In the genomic region with DNA sequence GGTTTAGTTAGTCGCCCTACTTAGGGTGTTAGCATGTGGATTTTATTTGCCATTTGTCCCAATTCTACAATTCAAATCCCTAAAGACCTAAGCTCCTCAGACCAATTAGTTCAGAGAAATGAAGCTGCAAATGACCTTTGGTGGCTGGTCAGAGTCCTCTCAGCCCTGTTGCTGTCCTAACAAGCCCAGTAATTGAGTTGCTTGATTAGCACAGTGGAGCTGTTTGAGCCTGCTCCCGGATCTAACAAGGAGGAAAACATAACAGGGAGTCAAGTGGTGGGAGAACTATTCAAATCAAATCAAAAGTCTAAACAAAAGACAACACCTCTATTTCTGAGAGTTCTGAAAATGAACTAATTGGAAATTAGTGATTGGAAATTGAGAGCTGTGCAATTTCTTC, we compare ENCODE assay signal across 20 cellular contexts.
"Had no signal": no experiment of that assay in that cellular context is flagged by ENCODE, and none has a peak within 500 bp of the region (broad histone marks: within the 10 kb centered on the region; RNA-seq: fewer than 3 reads in every experiment).

No MANE protein-coding gene starts in this region.

- H3K4me3 Mint-ChIP-seq: activated naive CD4-positive, alpha-beta T cell treated with anti-CD3 and anti-CD28 coated beads, Interleukin-2, amount 10 ng/mL, durations not matched to agents 7 days and 5 days; activated T-cell treated with anti-CD3 and anti-CD28 coated beads, Interleukin-2, amount 50 U/mL, for 72 hours; T-helper 1 cell treated with Interleukin-12 subunit alpha and Interleukin-12 subunit beta and Interleukin-4 antibody, amounts not matched to agents 30 μg/mL and 1 μg/mL, for 36 hours had no signal

- DNase-seq: activated CD4-positive, alpha-beta T cell treated with anti-CD3 and anti-CD28 coated beads for 4 hours; activated gamma-delta T cell treated with Interleukin-2 at 50 U/mL for 16 hours; activated naive CD4-positive, alpha-beta T cell treated with anti-CD3 and anti-CD28 coated beads, Interleukin-2, amount 10 ng/mL, durations not matched to agents 7 days and 5 days; activated T-cell treated with anti-CD3 and anti-CD28 coated beads for 4 hours; activated T-cell treated with anti-CD3 and anti-CD28 coated beads, Interleukin-2, amount 50 U/mL, for 72 hours; body of pancreas; Kasumi-1; NCI-H1105 treated with DMSO at 0.1 percent for 48 hours; NCI-H1436 treated with DMSO at 0.1 percent for 48 hours; NCI-H187; NCI-H2081; NCI-H446; NCI-H524; PC-3; SHP77 treated with DMSO at 0.1 percent for 48 hours had no signal

- H3K9me3 Mint-ChIP-seq: activated naive CD4-positive, alpha-beta T cell treated with anti-CD3 and anti-CD28 coated beads, Interleukin-2, amount 10 ng/mL, durations not matched to agents 7 days and 5 days; activated T-cell treated with anti-CD3 and anti-CD28 coated beads, Interleukin-2, amount 50 U/mL, for 72 hours; activated T-helper 2 cell treated with anti-CD3 and anti-CD28 coated beads, Interferon-gamma antibody, Interleukin-2, Interleukin-4, amounts not matched to agents 10 μg/mL and 5 μg/mL and 100 μg/mL, durations not matched to agents 14 hours and 24 hours and 36 hours; T-helper 1 cell treated with Interleukin-12 subunit alpha and Interleukin-12 subunit beta and Interleukin-4 antibody, amounts not matched to agents 30 μg/mL and 1 μg/mL, for 36 hours had no signal

- H3K27ac Mint-ChIP-seq: activated naive CD4-positive, alpha-beta T cell treated with anti-CD3 and anti-CD28 coated beads, Interleukin-2, amount 10 ng/mL, durations not matched to agents 7 days and 5 days; activated T-helper 2 cell treated with anti-CD3 and anti-CD28 coated beads, Interferon-gamma antibody, Interleukin-2, Interleukin-4, amounts not matched to agents 10 μg/mL and 5 μg/mL and 100 μg/mL, durations not matched to agents 14 hours and 24 hours and 36 hours; T-helper 1 cell treated with Interleukin-12 subunit alpha and Interleukin-12 subunit beta and Interleukin-4 antibody, amounts not matched to agents 30 μg/mL and 1 μg/mL, for 36 hours had no signal

- H3K9me3 ChIP-seq: ascending aorta, body of pancreas had no signal

- ATAC-seq: activated CD4-positive, CD25-positive, alpha-beta regulatory T cell treated with anti-CD3 and anti-CD28 coated beads, Interleukin-2, amount 50 U/mL, for 24 hours; activated T-cell treated with anti-CD3 and anti-CD28 coated beads, Interleukin-2, amount 50 U/mL, for 72 hours; body of pancreas; K562; PC-3 had no signal

- H3K27me3 Mint-ChIP-seq: activated naive CD4-positive, alpha-beta T cell treated with anti-CD3 and anti-CD28 coated beads, Interleukin-2, amount 10 ng/mL, durations not matched to agents 7 days and 5 days had no signal

- H3K27me3 ChIP-seq: ascending aorta, body of pancreas had no signal

- H3K4me1 Mint-ChIP-seq: activated naive CD4-positive, alpha-beta T cell treated with anti-CD3 and anti-CD28 coated beads, Interleukin-2, amount 10 ng/mL, durations not matched to agents 7 days and 5 days had no signal

- H3K27ac ChIP-seq: ascending aorta, body of pancreas had no signal

- H3K4me3 ChIP-seq: ascending aorta, body of pancreas, K562 had no signal

- H3K4me1 ChIP-seq: ascending aorta, body of pancreas had no signal
